ENCODE assay signal across 1 cellular context in genomic region chr1:82778612-82779011, GRCh38.
TF ChIP-seq lines count a peak whose summit lies in the region.

No MANE protein-coding gene starts in this region.

TF ChIP-seq in GM12878, 131 proteins besides CTCF, POLR2A, EP300 and RAD21 (continued from another document):
- TF ChIP-seq USF2 (IDR thresholded peaks at IDR 0.05; ENCODE audit: borderline replicate concordance, low read depth, low read length), result no peak
- TF ChIP-seq HSF1 (IDR thresholded peaks at IDR 0.05; ENCODE audit: low read depth, low read length), result no peak
- TF ChIP-seq SUPT20H (IDR thresholded peaks at IDR 0.05; ENCODE audit: borderline replicate concordance, control insufficient read depth, low read depth, low read length), result no peak
- TF ChIP-seq YY1 (IDR thresholded peaks at IDR 0.05; ENCODE audit: low read depth, low read length), result no peak
- no peak for TF ChIP-seq ZNF217 (IDR thresholded peaks at IDR 0.05)
